In the genomic region with DNA sequence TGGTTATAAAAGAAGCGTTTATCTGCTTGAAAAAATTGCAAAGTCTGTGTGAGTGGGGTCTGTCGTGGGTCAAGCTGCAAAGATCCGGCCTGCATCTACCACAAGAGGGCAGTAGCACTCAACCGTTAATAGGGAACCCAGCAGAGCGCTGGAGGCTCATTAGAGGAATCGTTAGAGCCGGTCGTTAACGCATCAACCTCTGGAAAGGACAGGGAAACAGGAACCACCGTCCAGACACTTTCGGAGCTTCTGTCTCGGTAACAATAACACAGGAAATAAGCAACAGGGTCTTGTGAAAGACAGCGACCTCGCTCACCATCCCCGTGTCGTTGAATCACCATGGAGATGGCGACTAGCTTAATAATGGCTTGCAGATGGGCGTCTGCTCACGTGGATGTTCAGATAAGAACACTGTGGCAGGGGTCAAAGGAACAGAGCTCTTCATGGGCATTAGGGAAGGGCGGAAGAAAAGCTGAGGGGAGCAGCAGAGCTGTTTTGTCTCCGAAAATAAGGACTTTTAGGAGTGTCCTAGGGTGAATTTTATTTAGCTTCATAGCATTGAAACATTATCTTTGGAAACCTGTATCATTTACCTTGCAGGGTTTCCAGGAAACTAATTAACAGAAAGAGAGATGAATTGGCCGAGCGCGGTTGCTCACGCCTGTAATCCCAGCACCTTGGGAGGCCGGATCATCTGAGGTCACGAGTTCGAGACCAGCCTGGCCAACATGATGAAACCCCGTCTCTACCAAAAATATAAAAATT, we compare ENCODE assay signal across 8 cellular contexts. TPM values are rescaled to one million over a fixed set of nuclear protein-coding genes. Genes with fewer than 3 reads are reported as not detected.
DNase-seq lines count a peak whose midpoint lies in the region; ATAC-seq and TF ChIP-seq lines count a peak whose summit lies in the region.

No MANE protein-coding gene starts in this region.

- H3K9me3 ChIP-seq in aorta (ENCODE audit: control insufficient read depth, low read length), result no peaks in the 10 kb centered on the region

- peaks cover 6% of the 10 kb centered on the region for H3K4me1 Mint-ChIP-seq in T-helper 2 cell treated with Interferon-gamma antibody and Interleukin-4, amounts not matched to agents 5 μg/mL and 100 μg/mL, for 36 hours (ENCODE audit: low read depth)

- peak; percentile 2 to 73 (median 54) for DNase-seq in C1 segment of cervical spinal cord (lab: John Stamatoyannopoulos, UW)
- DNase-seq in NCI-H1694 treated with DMSO at 0.1 percent for 48 hours (lab: John Stamatoyannopoulos, UW), result peak; percentile 83
- DNase-seq in T-helper 2 cell treated with Interferon-gamma antibody and Interleukin-4, amounts not matched to agents 5 μg/mL and 100 μg/mL, for 36 hours (ENCODE audit: low spot score), result peak; percentile 59
- peak; percentile 68 for DNase-seq in astrocyte of the cerebellum (ENCODE audit: low read depth)
- DNase-seq in hippocampal formation (lab: John Stamatoyannopoulos, UW), result peak; percentile 69 to 82
- DNase-seq in renal cortical epithelial cell (ENCODE audit: low read depth), result peak; percentile 73
- peak; percentile 85 to 87 for DNase-seq in aorta

- peaks cover 29% of the 10 kb centered on the region for H3K27me3 Mint-ChIP-seq in T-helper 2 cell treated with Interferon-gamma antibody and Interleukin-4, amounts not matched to agents 5 μg/mL and 100 μg/mL, for 36 hours (ENCODE audit: low read depth)

- peak overlapping the region; percentile 41 for H3K4me3 ChIP-seq in astrocyte of the cerebellum (ENCODE audit: low read depth, low read length)
- H3K4me3 ChIP-seq in aorta (ENCODE audit: low read length in 2 of 2), result peak overlapping the region in 1 of 2 donors; percentile 79

- 17 to 19% methylated on average over 29 of the region's 29 CpGs for WGBS in aorta, 2 donors

- peak; percentile 96 for TF ChIP-seq CTCF in astrocyte of the cerebellum (IDR thresholded peaks at IDR 0.05; ENCODE audit: low read depth, low read length, missing control alignments)

- ATAC-seq in GM21723 (IDR thresholded peaks at IDR 0.05; ENCODE audit: unreplicated experiment) (peak; percentile 60), aorta (ENCODE audit: low FRiP score) (peak; percentile 93)

- H3K27ac ChIP-seq in aorta (ENCODE audit: low read depth in 1 of 2, low read length in 2 of 2), result peak overlapping the region in 1 of 2 donors; percentile 36

- H3K9me3 Mint-ChIP-seq in T-helper 2 cell treated with Interferon-gamma antibody and Interleukin-4, amounts not matched to agents 5 μg/mL and 100 μg/mL, for 36 hours, result no peaks in the 10 kb centered on the region

- no peaks in the 10 kb centered on the region for H3K27me3 ChIP-seq in aorta (ENCODE audit: control insufficient read depth in 1 of 2, insufficient read depth in 2 of 2, low read length in 1 of 2)

- peak overlapping the region; percentile 81 for H3K4me3 Mint-ChIP-seq in T-helper 2 cell treated with Interferon-gamma antibody and Interleukin-4, amounts not matched to agents 5 μg/mL and 100 μg/mL, for 36 hours

- intact Hi-C loops in aorta (cut with DNase I), result no loop called here

- H3K27ac Mint-ChIP-seq in T-helper 2 cell treated with Interferon-gamma antibody and Interleukin-4, amounts not matched to agents 5 μg/mL and 100 μg/mL, for 36 hours, result no peak overlapping the region

- H3K36me3 ChIP-seq in aorta (ENCODE audit: control insufficient read depth in 1 of 2, insufficient read depth in 2 of 2, low read length in 1 of 2), result no peaks in the 10 kb centered on the region

- no peaks in the 10 kb centered on the region for H3K4me1 ChIP-seq in aorta (ENCODE audit: control insufficient read depth in 1 of 2, insufficient read depth in 2 of 2, low read length in 2 of 2)

- in situ Hi-C loops in astrocyte of the cerebellum (cut with HindIII; ENCODE audit: low sequenced_read_pairs), result no loop called here

- H3K36me3 Mint-ChIP-seq in T-helper 2 cell treated with Interferon-gamma antibody and Interleukin-4, amounts not matched to agents 5 μg/mL and 100 μg/mL, for 36 hours (ENCODE audit: low read depth), result no peaks in the 10 kb centered on the region

RNA-seq across cellular contexts. Expression of a gene that starts 11.9 kb away (rescaled TPM):
- total RNA-seq in renal cortical epithelial cell (1.7 and 12.0 TPM in 2 replicates), aorta (10 to 100 TPM; 59.9 to 60.0 TPM)
- polyA plus RNA-seq in aorta, result 10 to 100 TPM; 39.5 to 91.9 TPM
